8 cellular contexts compared by ENCODE assay signal in genomic region chr14:90454041-90455000, GRCh38. TPM values are rescaled to one million over a fixed set of nuclear protein-coding genes. Genes with fewer than 3 reads are reported as not detected.
DNase-seq lines count a peak whose midpoint lies in the region; ATAC-seq, FAIRE-seq and TF ChIP-seq lines count a peak whose summit lies in the region.

No MANE protein-coding gene starts in this region.

- H3K27ac Mint-ChIP-seq in CD8-positive, alpha-beta T cell: no peak overlapping the region

- intact Hi-C loops in CD8-positive, alpha-beta T cell (cut with DNase I, micrococcal nuclease): no loop called here

- CTCF ChIA-PET in CD8-positive, alpha-beta T cell (lab: Charles Lee): interaction anchor here (0.8 kb wide), 1 partner anchor 243 kb away, joined by 3 read pairs; no protein-coding TSS in a partner anchor

- no peaks in the 10 kb centered on the region for H3K9me1 ChIP-seq in keratinocyte (ENCODE audit: control insufficient read depth, extremely low read depth, insufficient read depth, low read length)

- peak overlapping the region in 2 of 3 experiments; percentile 24 to 31 for H3K4me3 ChIP-seq in keratinocyte (ENCODE audit: control insufficient read depth in 2 of 3, extremely low read depth in 1 of 3, insufficient read depth in 2 of 3, low read depth in 1 of 3, low read length in 3 of 3)
- no peak overlapping the region for H3K4me3 ChIP-seq in CD8-positive, alpha-beta T cell (ENCODE audit: low read depth, low read length)

- FAIRE-seq in keratinocyte (lab: Jason Lieb, UNC) (no peak), GM12892 (lab: Jason Lieb, UNC) (no peak)

- dilution Hi-C loops in keratinocyte (cut with MboI; ENCODE audit: extremely low pct_ligation_motif_present, low sequenced_read_pairs): no loop called here

- H4K20me1 ChIP-seq in keratinocyte (ENCODE audit: control insufficient read depth, extremely low read depth, insufficient read depth, low read length): no peaks in the 10 kb centered on the region

- ATAC-seq in stimulated activated naive CD8-positive, alpha-beta T cell treated with anti-CD3 and anti-CD28 coated beads, Interleukin-15, Interleukin-2, amounts not matched to agents 100 U/mL and 50 U/mL, for 24 hours: no peak
- ATAC-seq in CD8-positive, alpha-beta T cell: no peak

- H3K27me3 Mint-ChIP-seq in CD8-positive, alpha-beta T cell (ENCODE audit: low read depth): no peaks in the 10 kb centered on the region

- H3K4me1 ChIP-seq in keratinocyte (ENCODE audit: control insufficient read depth, extremely low read depth, insufficient read depth, low read length): peaks cover 10% of the 10 kb centered on the region
- H3K4me1 ChIP-seq in CD8-positive, alpha-beta T cell (ENCODE audit: insufficient read depth, low read length): no peaks in the 10 kb centered on the region

- H3K4me2 ChIP-seq in keratinocyte (ENCODE audit: control insufficient read depth, extremely low read depth, insufficient read depth, low read depth, low read length): peak overlapping the region; percentile 41

- no peak overlapping the region for H3K4me3 Mint-ChIP-seq in CD8-positive, alpha-beta T cell

- no peaks in the 10 kb centered on the region for H3K79me2 ChIP-seq in keratinocyte (ENCODE audit: control insufficient read depth, insufficient read depth, low read length)

- peaks cover 12% of the 10 kb centered on the region for H3K27me3 ChIP-seq in keratinocyte (ENCODE audit: control insufficient read depth, extremely low read depth, insufficient read depth, low read length)
- no peaks in the 10 kb centered on the region for H3K27me3 ChIP-seq in CD8-positive, alpha-beta T cell (ENCODE audit: insufficient read depth, low read length)

- H3K36me3 ChIP-seq in keratinocyte (ENCODE audit: control insufficient read depth in 2 of 2, extremely low read depth in 1 of 2, insufficient read depth in 2 of 2, low read length in 2 of 2): no peaks in the 10 kb centered on the region
- H3K36me3 ChIP-seq in CD8-positive, alpha-beta T cell (ENCODE audit: insufficient read depth, low read length): no peaks in the 10 kb centered on the region

- POLR2A ChIA-PET in CD8-positive, alpha-beta T cell (lab: Charles Lee): no interaction called here

- TF ChIP-seq CTCF in keratinocyte (optimal IDR thresholded peaks at IDR 0.05 in 1 of 3, IDR thresholded peaks at IDR 0.05 in 1 of 3, conservative IDR thresholded peaks at IDR 0.05 in 1 of 3; ENCODE audit: extremely low read depth in 1 of 3, insufficient read depth in 2 of 3, low read length in 3 of 3): peak in 1 of 3 experiments; percentile 5
- TF ChIP-seq CTCF in CD8-positive, alpha-beta T cell (IDR thresholded peaks at IDR 0.05): no peak

- peak overlapping the region; percentile 9 for H3K9ac ChIP-seq in keratinocyte (ENCODE audit: control insufficient read depth, extremely low read depth, insufficient read depth, low read length)

- no peaks in the 10 kb centered on the region for H3K36me3 Mint-ChIP-seq in CD8-positive, alpha-beta T cell

- H3K4me1 Mint-ChIP-seq in CD8-positive, alpha-beta T cell (ENCODE audit: low read depth): no peaks in the 10 kb centered on the region

- H3K27ac ChIP-seq in keratinocyte (ENCODE audit: control insufficient read depth, insufficient read depth, low read length): no peak overlapping the region
- no peak overlapping the region for H3K27ac ChIP-seq in CD8-positive, alpha-beta T cell (ENCODE audit: low read depth, low read length)

- peak overlapping the region; percentile 20 for H2AFZ ChIP-seq in keratinocyte (ENCODE audit: control insufficient read depth, low read length)

- DNase-seq in D341Med (ENCODE audit: low spot score) (peak; percentile 63), NCI-H1930 (lab: John Stamatoyannopoulos, UW) (peak; percentile 32 to 40), cerebellar nuclear complex (lab: John Stamatoyannopoulos, UW) (peak; percentile 95 to 97), keratinocyte (ENCODE audit: low read depth, low spot score) (peak; percentile 42), GM12892 (ENCODE audit: insufficient read length) (no peak), HK-2 (ENCODE audit: unreplicated experiment) (no peak)
- DNase-seq in stimulated activated naive CD8-positive, alpha-beta T cell treated with anti-CD3 and anti-CD28 coated beads, Interleukin-15, Interleukin-2, amounts not matched to agents 100 U/mL and 50 U/mL, for 24 hours: peak; percentile 27
- no peak for DNase-seq in CD8-positive, alpha-beta T cell

- no peak for TF ChIP-seq POLR2A in GM12892 (IDR thresholded peaks at IDR 0.05; ENCODE audit: low read depth, low read length)

- no peaks in the 10 kb centered on the region for H3K9me3 Mint-ChIP-seq in CD8-positive, alpha-beta T cell

- no peaks in the 10 kb centered on the region for H3K9me3 ChIP-seq in keratinocyte (ENCODE audit: control insufficient read depth, low read depth, low read length)
- H3K9me3 ChIP-seq in CD8-positive, alpha-beta T cell (ENCODE audit: low read length): no peaks in the 10 kb centered on the region

RNA-seq across cellular contexts. Expression of gene CALM1, which starts 57.5 kb away (rescaled TPM):
- polyA plus RNA-seq in keratinocyte: 309 to 682 TPM (median 575 TPM) in 3 replicates
- 520 TPM for polyA plus RNA-seq in keratinocyte (2011; ENCODE audit: low read depth)
- 438 and 677 TPM in 2 replicates for polyA plus RNA-seq in keratinocyte (2011; cell fraction: cytosol; rRNA removed)
- polyA plus RNA-seq in keratinocyte (2011; cell fraction: nucleus; rRNA removed): 203 and 281 TPM in 2 replicates
- polyA plus RNA-seq in keratinocyte (2012; ENCODE audit: low replicate concordance): 291 and 552 TPM in 2 replicates
- 77.3 to 499 TPM (median 297 TPM) in 3 replicates for polyA minus RNA-seq in keratinocyte
- polyA minus RNA-seq in keratinocyte (2011; cell fraction: cytosol; rRNA and poly(A)+ RNA removed): 633 TPM
- polyA minus RNA-seq in keratinocyte (2011; cell fraction: nucleus; rRNA and poly(A)+ RNA removed): 116 and 121 TPM in 2 replicates
- 1,000 to 10,000 TPM in 1 of 2 experiments, 100 to 1,000 TPM in 1; 988 to 1,053 TPM for total RNA-seq in CD8-positive, alpha-beta T cell
- polyA plus RNA-seq in GM12892 (2012; ENCODE audit: missing spikeins): 180 TPM

Comparison
In these comparisons a context has a peak if more than half of its experiments do, and no peak if none do; other contexts are left out.
1. DNase-seq: peak in D341Med (single experiment), NCI-H1930 (2 of 2), cerebellar nuclear complex (2 of 2), keratinocyte (single experiment) and stimulated activated naive CD8-positive, alpha-beta T cell treated with anti-CD3 and anti-CD28 coated beads, Interleukin-15, Interleukin-2, amounts not matched to agents 100 U/mL and 50 U/mL, for 24 hours (single experiment); none in CD8-positive, alpha-beta T cell (0 of 7), GM12892 (single experiment) and HK-2 (single experiment).